Comparison of ENCODE assay signal across 9 cellular contexts in genomic region chr16:11139624-11140375, GRCh38.
DNase-seq lines count a peak whose midpoint lies in the region; ATAC-seq, FAIRE-seq and TF ChIP-seq lines count a peak whose summit lies in the region.
"Had no signal": no experiment of that assay in that cellular context is flagged by ENCODE, and none has a peak within 500 bp of the region (broad histone marks: within the 10 kb centered on the region; RNA-seq: fewer than 3 reads in every experiment).

No MANE protein-coding gene starts in this region.

- RAD21 ChIA-PET in GM12878 (lab: Charles Lee; ENCODE audit: unreplicated experiment), result interaction anchor here (1.3 kb wide), 1 partner anchor 116 kb away, joined by 4 read pairs; the partner anchor contains the start of gene SOCS1

- TF ChIP-seq CTCF in GM12878 (IDR thresholded peaks at IDR 0.05 in 2 of 3, conservative IDR thresholded peaks at IDR 0.05 in 1 of 3; ENCODE audit: control insufficient read depth in 2 of 3, extremely low read depth in 1 of 3, insufficient read depth in 1 of 3, low read depth in 3 of 3, low read length in 3 of 3), result no peak
- no peak for TF ChIP-seq CTCF in spleen (IDR thresholded peaks at IDR 0.05 in 8 of 11, conservative IDR thresholded peaks at IDR 0.05 in 3 of 11)

- peak overlapping the region; percentile 83 for H3K4me3 Mint-ChIP-seq in activated CD4-positive, alpha-beta T cell treated with anti-CD3 and anti-CD28 coated beads, Interleukin-2, amount 10 ng/mL, durations not matched to agents 24 days and 14 days

- H3K4me1 Mint-ChIP-seq in activated CD4-positive, alpha-beta T cell treated with anti-CD3 and anti-CD28 coated beads, Interleukin-2, amount 10 ng/mL, durations not matched to agents 24 days and 14 days, result peaks cover 56% of the 10 kb centered on the region

- WGBS in GM12878 (ENCODE audit: insufficient coverage, insufficient replicate concordance, low lambda C conversion rate, missing lambda C conversion rate), result 97% methylated on average over 13 of the region's 13 CpGs
- WGBS in spleen, 5 donors, result 60 to 75% (median 69%) methylated on average over 13 of the region's 13 CpGs

- no TSS peak for BruUV-seq in GM12878 (replicated peaks; lab: Mats Ljungman, UMichigan)

- H3K9me3 ChIP-seq in GM12878 (replicated peaks; ENCODE audit: control insufficient read depth, insufficient read depth, low read length) (no peaks in the 10 kb centered on the region), spleen (no peaks in the 10 kb centered on the region)

- no peaks in the 10 kb centered on the region for H4K20me1 ChIP-seq in GM12878 (ENCODE audit: control insufficient read depth, insufficient read depth)

- H3K4me3 ChIP-seq in GM12878 (no peak overlapping the region), spleen (no peak overlapping the region)

- peaks cover 25% of the 10 kb centered on the region for H3K36me3 Mint-ChIP-seq in activated CD4-positive, alpha-beta T cell treated with anti-CD3 and anti-CD28 coated beads, Interleukin-2, amount 10 ng/mL, durations not matched to agents 24 days and 14 days (ENCODE audit: low read depth)

- POLR2A ChIA-PET in GM12878 (lab: Charles Lee), result interaction anchor here (1.5 kb wide), 1 partner anchor 19 kb away, joined by 3 read pairs; no protein-coding TSS in a partner anchor

- H3K4me1 ChIP-seq in GM12878 (ENCODE audit: control insufficient read depth, insufficient read depth, low read length) (no peaks in the 10 kb centered on the region), spleen (peaks cover 6 to 53% (median 15%) of the 10 kb centered on the region in 6 donors)

- H3K27me3 ChIP-seq in GM12878 (replicated peaks in 1 of 2; ENCODE audit: control insufficient read depth in 2 of 2, insufficient read depth in 2 of 2, low read length in 1 of 2) (no peaks in the 10 kb centered on the region), spleen (replicated peaks in 1 of 7) (no peaks in the 10 kb centered on the region)

- ATAC-seq in GM12878 (no peak), GM21619 (IDR thresholded peaks at IDR 0.05; ENCODE audit: unreplicated experiment) (no peak), GM21529 (IDR thresholded peaks at IDR 0.05; ENCODE audit: unreplicated experiment) (no peak)

- H3K79me2 ChIP-seq in GM12878 (ENCODE audit: control insufficient read depth, insufficient read depth, low read length), result no peaks in the 10 kb centered on the region

- no peak overlapping the region for H3K4me2 ChIP-seq in GM12878 (ENCODE audit: control insufficient read depth, insufficient read depth)

- no peak for TF ChIP-seq RAD21 in GM12878 (IDR thresholded peaks at IDR 0.05; ENCODE audit: insufficient read depth, low read depth, low read length)

- H3K27ac ChIP-seq in GM12878 (ENCODE audit: control insufficient read depth, insufficient read depth) (no peak overlapping the region), spleen (peak overlapping the region in 3 of 8 donors; percentile 0 to 29 (median 20))

- intact Hi-C loops in activated CD4-positive, alpha-beta T cell treated with anti-CD3 and anti-CD28 coated beads, Interleukin-2, amount 10 ng/mL, durations not matched to agents 24 days and 14 days (cut with micrococcal nuclease), result loop anchor here (5.0 kb wide), 2 partner anchors 32 to 43 kb away; no protein-coding TSS in a partner anchor
- intact Hi-C loops in GM12878 (cut with micrococcal nuclease; ENCODE audit: unreplicated experiment), result no loop called here
- intact Hi-C loops in spleen (cut with DNase I; ENCODE audit: low total_unique reads), result no loop called here
- intact Hi-C loops in head of caudate nucleus (cut with DNase I), result no loop called here

- H3K36me3 ChIP-seq in GM12878 (ENCODE audit: control insufficient read depth in 2 of 2, insufficient read depth in 2 of 2, low read length in 1 of 2) (peaks cover 2 to 4% of the 10 kb centered on the region in 2 experiments; a peak in 2 of 4 replicates), spleen (peaks cover 0 to 56% (median 0%) of the 10 kb centered on the region in 6 donors)

- H3K9ac ChIP-seq in GM12878 (ENCODE audit: control insufficient read depth, insufficient read depth, low read length), result no peak overlapping the region

- no peak for TF ChIP-seq EP300 in GM12878 (IDR thresholded peaks at IDR 0.05; ENCODE audit: borderline replicate concordance in 1 of 2, control insufficient read depth in 1 of 2, low read depth in 2 of 2, low read length in 2 of 2)

- H3K9me3 Mint-ChIP-seq in activated CD4-positive, alpha-beta T cell treated with anti-CD3 and anti-CD28 coated beads, Interleukin-2, amount 10 ng/mL, durations not matched to agents 24 days and 14 days, result no peaks in the 10 kb centered on the region

- no peaks in the 10 kb centered on the region for H3K27me3 Mint-ChIP-seq in activated CD4-positive, alpha-beta T cell treated with anti-CD3 and anti-CD28 coated beads, Interleukin-2, amount 10 ng/mL, durations not matched to agents 24 days and 14 days

- no peak overlapping the region for H2AFZ ChIP-seq in GM12878 (ENCODE audit: control insufficient read depth, low read depth, low read length)

- SMC1A ChIA-PET in GM12878 (lab: Charles Lee; ENCODE audit: uncharacterized antibody, unreplicated experiment), result interaction anchor here (0.9 kb wide), 1 partner anchor 22 kb away, joined by 3 read pairs; no protein-coding TSS in a partner anchor

- peak; percentile 35 for DNase-seq in HK-2 (ENCODE audit: unreplicated experiment)
- DNase-seq in activated CD4-positive, alpha-beta T cell treated with anti-CD3 and anti-CD28 coated beads, Interleukin-2, amount 10 ng/mL, durations not matched to agents 24 days and 14 days, result peak; percentile 88
- no peak for DNase-seq in GM12878 (ENCODE audit: low read depth, low spot score)
- peak; percentile 70 for DNase-seq in stimulated activated CD4-positive, alpha-beta T cell treated with anti-CD3 and anti-CD28 coated beads, Interleukin-15, amount 100 ng/mL, for 24 hours
- no peak for DNase-seq in spleen
- DNase-seq in head of caudate nucleus, result no peak
- DNase-seq: DMS153 had no signal

- FAIRE-seq in GM12878 (lab: Jason Lieb, UNC), result no peak

- CTCF ChIA-PET in GM12878 (lab: Yijun Ruan, JAX), result interaction anchor here (0.6 to 1.6 kb wide), 2 partner anchors 10 to 54 kb away, joined by 3 read pairs; no protein-coding TSS in a partner anchor

- TF ChIP-seq POLR2A in GM12878 (IDR thresholded peaks at IDR 0.05; ENCODE audit: low read depth, low read length) (no peak), spleen (IDR thresholded peaks at IDR 0.05) (no peak)

- in situ Hi-C loops in GM12878 (cut with MboI), result no loop called here

- peak overlapping the region; percentile 93 for H3K27ac Mint-ChIP-seq in activated CD4-positive, alpha-beta T cell treated with anti-CD3 and anti-CD28 coated beads, Interleukin-2, amount 10 ng/mL, durations not matched to agents 24 days and 14 days

TF ChIP-seq in GM12878, 131 proteins besides CTCF, POLR2A, EP300 and RAD21 (continues in another document):
- TF ChIP-seq ZBTB33 (IDR thresholded peaks at IDR 0.05) (no peak), SMARCA5 (IDR thresholded peaks at IDR 0.05) (no peak), TCF7 (IDR thresholded peaks at IDR 0.05; ENCODE audit: borderline replicate concordance) (peak; percentile 71; the same call in 1 of the 2 replicates), RUNX3 (IDR thresholded peaks at IDR 0.05; ENCODE audit: low read length) (peak; percentile 46; the same call in 1 of the 2 replicates), SIN3A (IDR thresholded peaks at IDR 0.05; ENCODE audit: low read depth, low read length) (no peak), REST (IDR thresholded peaks at IDR 0.05; ENCODE audit: low read depth, low read length) (no peak), CHD1 (IDR thresholded peaks at IDR 0.05; ENCODE audit: low read depth, low read length) (no peak), FOXK2 (IDR thresholded peaks at IDR 0.05) (no peak)

Comparison
In these comparisons a context has a peak if more than half of its experiments do, and no peak if none do; other contexts are left out.
1. DNase-seq: peak in HK-2 (single experiment), activated CD4-positive, alpha-beta T cell treated with anti-CD3 and anti-CD28 coated beads, Interleukin-2, amount 10 ng/mL, durations not matched to agents 24 days and 14 days (single experiment) and stimulated activated CD4-positive, alpha-beta T cell treated with anti-CD3 and anti-CD28 coated beads, Interleukin-15, amount 100 ng/mL, for 24 hours (single experiment); none in GM12878 (single experiment), spleen (single experiment) and head of caudate nucleus (0 of 42).